ENCODE assay signal across 1 cellular context in genomic region chr3:48188266-48189201, GRCh38.
A peak's percentile ranks its signal among the peaks of the same experiment; 100 is the strongest.
TF ChIP-seq lines count a peak whose summit lies in the region.

CDC25A (minus strand) TSS chr3:48188417; CDS start chr3:48187947, 470 bp downstream.

TF ChIP-seq in HepG2, 621 proteins besides CTCF, POLR2A, EP300 and RAD21 (continued from another document and continues in another):
- TF ChIP-seq ZNF512B (CRISPR knock-in tag; IDR thresholded peaks at IDR 0.05; ENCODE audit: borderline replicate concordance) = no peak
- TF ChIP-seq ZMYM3 (CRISPR knock-in tag; IDR thresholded peaks at IDR 0.05) = no peak
- TF ChIP-seq TARDBP (CRISPR knock-in tag; IDR thresholded peaks at IDR 0.05) = peak; percentile 65; the same call in 1 of the 2 replicates
- TF ChIP-seq NR2F6 (IDR thresholded peaks at IDR 0.05) = peak; percentile 61
- peak; percentile 73 for TF ChIP-seq NR2F6 (CRISPR knock-in tag; IDR thresholded peaks at IDR 0.05)
- peak; percentile 75 for TF ChIP-seq POLR2G (IDR thresholded peaks at IDR 0.05; ENCODE audit: low read depth, low read length)
- no peak for TF ChIP-seq RNF2 (conservative IDR thresholded peaks at IDR 0.05; ENCODE audit: low read depth)
- 0 out of 2 replicates have a peak, but pooled peaks have one; percentile 17 for TF ChIP-seq BHLHE40 (IDR thresholded peaks at IDR 0.05; ENCODE audit: low read length)
- no peak for TF ChIP-seq ZNF280B (CRISPR knock-in tag; IDR thresholded peaks at IDR 0.05; ENCODE audit: borderline replicate concordance)
- no peak for TF ChIP-seq ZNF512 (CRISPR knock-in tag; IDR thresholded peaks at IDR 0.05)
- TF ChIP-seq SIN3A (IDR thresholded peaks at IDR 0.05; ENCODE audit: borderline replicate concordance, low read depth, low read length) = peak; percentile 99
- no peak for TF ChIP-seq ZNF850 (CRISPR knock-in tag; conservative IDR thresholded peaks at IDR 0.05)
- no peak for TF ChIP-seq RBM22 (optimal IDR thresholded peaks at IDR 0.05; ENCODE audit: low read length)
- no peak for TF ChIP-seq SKI (IDR thresholded peaks at IDR 0.05; ENCODE audit: partially characterized antibody)
- TF ChIP-seq GATA4 (IDR thresholded peaks at IDR 0.05; ENCODE audit: borderline replicate concordance, low read depth) = 0 out of 2 replicates have a peak, but pooled peaks have one; percentile 31
- TF ChIP-seq NFKB2 (CRISPR knock-in tag; IDR thresholded peaks at IDR 0.05; ENCODE audit: borderline replicate concordance) = peak; percentile 56; the same call in 1 of the 2 replicates
- peak; percentile 57; the same call in 1 of the 2 replicates for TF ChIP-seq FOXJ3 (CRISPR knock-in tag; IDR thresholded peaks at IDR 0.05; ENCODE audit: borderline replicate concordance)
- TF ChIP-seq RCOR2 (CRISPR knock-in tag; IDR thresholded peaks at IDR 0.05) = 0 out of 2 replicates have a peak, but pooled peaks have one; percentile 33
- no peak for TF ChIP-seq ZNF567 (CRISPR knock-in tag; IDR thresholded peaks at IDR 0.05; ENCODE audit: borderline replicate concordance)
- peak; percentile 75 for TF ChIP-seq SP4 (CRISPR knock-in tag; IDR thresholded peaks at IDR 0.05)
- TF ChIP-seq ZNF281 (CRISPR knock-in tag; IDR thresholded peaks at IDR 0.05; ENCODE audit: borderline replicate concordance) = no peak
- 0 out of 2 replicates have a peak, but pooled peaks have one; percentile 25 for TF ChIP-seq ZNF776 (CRISPR knock-in tag; IDR thresholded peaks at IDR 0.05)
- TF ChIP-seq GMEB1 (CRISPR knock-in tag; IDR thresholded peaks at IDR 0.05; ENCODE audit: borderline replicate concordance) = peak; percentile 73; the same call in 1 of the 2 replicates
- peak; percentile 99 for TF ChIP-seq TFAP4 (IDR thresholded peaks at IDR 0.05; ENCODE audit: borderline replicate concordance, low read depth)
- peak; percentile 98 to 100 for TF ChIP-seq KLF16 (CRISPR knock-in tag; IDR thresholded peaks at IDR 0.05)
- TF ChIP-seq ZNF564 (CRISPR knock-in tag; IDR thresholded peaks at IDR 0.05) = peak; percentile 36; the same call in 1 of the 2 replicates
- no peak for TF ChIP-seq ZNF17 (CRISPR knock-in tag; IDR thresholded peaks at IDR 0.05)
- no peak for TF ChIP-seq CAMTA2 (CRISPR knock-in tag; IDR thresholded peaks at IDR 0.05; ENCODE audit: borderline replicate concordance)
- TF ChIP-seq HNRNPL (IDR thresholded peaks at IDR 0.05; ENCODE audit: low read depth, low read length) = 0 out of 2 replicates have a peak, but pooled peaks have one; percentile 24
- TF ChIP-seq ZSCAN20 (CRISPR knock-in tag; IDR thresholded peaks at IDR 0.05; ENCODE audit: borderline replicate concordance) = 0 out of 2 replicates have a peak, but pooled peaks have one; percentile 50
- TF ChIP-seq ZNF878 (CRISPR knock-in tag; IDR thresholded peaks at IDR 0.05) = peak; percentile 94
- TF ChIP-seq TOPORS (CRISPR knock-in tag; IDR thresholded peaks at IDR 0.05) = 0 out of 2 replicates have a peak, but pooled peaks have one; percentile 9
- TF ChIP-seq JARID2 (CRISPR knock-in tag; IDR thresholded peaks at IDR 0.05; ENCODE audit: insufficient replicate concordance) = peak; percentile 16
- TF ChIP-seq MEIS1 (CRISPR knock-in tag; IDR thresholded peaks at IDR 0.05; ENCODE audit: borderline replicate concordance) = no peak
- TF ChIP-seq ZNF441 (CRISPR knock-in tag; IDR thresholded peaks at IDR 0.05; ENCODE audit: borderline replicate concordance) = no peak
- peak; percentile 85 for TF ChIP-seq BORCS8-MEF2B (CRISPR knock-in tag; IDR thresholded peaks at IDR 0.05)
- no peak for TF ChIP-seq BRD4 (CRISPR knock-in tag; IDR thresholded peaks at IDR 0.05)
- 0 out of 2 replicates have a peak, but pooled peaks have one; percentile 23 for TF ChIP-seq BCL3 (CRISPR knock-in tag; IDR thresholded peaks at IDR 0.05)
- TF ChIP-seq BRCA1 (CRISPR knock-in tag; IDR thresholded peaks at IDR 0.05) = no peak
- TF ChIP-seq SIX4 (CRISPR knock-in tag; IDR thresholded peaks at IDR 0.05) = 0 out of 2 replicates have a peak, but pooled peaks have one; percentile 13
- TF ChIP-seq ZBTB7B (CRISPR knock-in tag; IDR thresholded peaks at IDR 0.05) = peak; percentile 62; the same call in 1 of the 2 replicates
- no peak for TF ChIP-seq ZBTB49 (CRISPR knock-in tag; IDR thresholded peaks at IDR 0.05; ENCODE audit: borderline replicate concordance)
- 0 out of 4 replicates have a peak, but pooled peaks of 1 of the 2 experiments have one; percentile 3 for TF ChIP-seq MAFK (conservative IDR thresholded peaks at IDR 0.05 in 1 of 2, IDR thresholded peaks at IDR 0.05 in 1 of 2; ENCODE audit: low read length in 2 of 2)
- TF ChIP-seq CCDC6 (CRISPR knock-in tag; IDR thresholded peaks at IDR 0.05) = peak; percentile 83; the same call in 1 of the 2 replicates
- peak; percentile 68 for TF ChIP-seq DMAP1 (CRISPR knock-in tag; IDR thresholded peaks at IDR 0.05)
- TF ChIP-seq CENPBD1 (CRISPR knock-in tag; IDR thresholded peaks at IDR 0.05; ENCODE audit: borderline replicate concordance, low read depth) = no peak
- TF ChIP-seq ZNF138 (CRISPR knock-in tag; IDR thresholded peaks at IDR 0.05; ENCODE audit: low read depth) = no peak
- TF ChIP-seq GFI1 (CRISPR knock-in tag; IDR thresholded peaks at IDR 0.05; ENCODE audit: borderline replicate concordance) = no peak
- no peak for TF ChIP-seq ETS1 (CRISPR knock-in tag; IDR thresholded peaks at IDR 0.05)
